In genomic region chrX:25019707-25020390, GRCh38 we compare ENCODE assay signal across 2 cellular contexts.
TF ChIP-seq lines count a peak whose summit lies in the region.

No MANE protein-coding gene starts in this region.

TF ChIP-seq in HEK293, 187 proteins besides CTCF, POLR2A, EP300 and RAD21 (continued from another document and continues in another):
- TF ChIP-seq ZBTB11 (tag by site-specific recombination; conservative IDR thresholded peaks at IDR 0.05; ENCODE audit: low read depth) (0 out of 2 replicates have a peak, but pooled peaks have one; percentile 9), ZNF10 (tag by site-specific recombination; IDR thresholded peaks at IDR 0.05) (no peak), ZNF747 (tag by site-specific recombination; IDR thresholded peaks at IDR 0.05) (no peak), PATZ1 (tag by site-specific recombination; IDR thresholded peaks at IDR 0.05) (peak; percentile 13; the same call in 1 of the 2 replicates), ZNF394 (tag by site-specific recombination; IDR thresholded peaks at IDR 0.05; ENCODE audit: borderline replicate concordance) (no peak), ZNF580 (tag by site-specific recombination; IDR thresholded peaks at IDR 0.05) (no peak), ZNF610 (tag by site-specific recombination; IDR thresholded peaks at IDR 0.05; ENCODE audit: borderline replicate concordance) (no peak), ZFP3 (tag by site-specific recombination; IDR thresholded peaks at IDR 0.05; ENCODE audit: low read depth) (no peak), ZNF37A (tag by site-specific recombination; IDR thresholded peaks at IDR 0.05) (no peak), ZNF791 (tag by site-specific recombination; IDR thresholded peaks at IDR 0.05) (no peak), ZNF629 (tag by site-specific recombination; IDR thresholded peaks at IDR 0.05) (no peak), ZNF140 (tag by site-specific recombination; IDR thresholded peaks at IDR 0.05) (no peak), ZSCAN16 (tag by site-specific recombination; IDR thresholded peaks at IDR 0.05) (no peak), SP7 (tag by site-specific recombination; IDR thresholded peaks at IDR 0.05) (0 out of 2 replicates have a peak, but pooled peaks have one; percentile 43), ZNF2 (tag by site-specific recombination; IDR thresholded peaks at IDR 0.05) (no peak), ZFP37 (tag by site-specific recombination; IDR thresholded peaks at IDR 0.05) (no peak), ZNF677 (tag by site-specific recombination; IDR thresholded peaks at IDR 0.05) (no peak), ZNF624 (tag by site-specific recombination; IDR thresholded peaks at IDR 0.05) (no peak), ZBTB17 (tag by site-specific recombination; IDR thresholded peaks at IDR 0.05) (peak; percentile 17; the same call in 1 of the 2 replicates), ZNF701 (tag by site-specific recombination; IDR thresholded peaks at IDR 0.05) (no peak), ZNF214 (tag by site-specific recombination; IDR thresholded peaks at IDR 0.05; ENCODE audit: borderline replicate concordance) (no peak), ZNF704 (tag by site-specific recombination; IDR thresholded peaks at IDR 0.05) (no peak), ZNF341 (tag by site-specific recombination; IDR thresholded peaks at IDR 0.05; ENCODE audit: low read depth) (peak; percentile 65), ZNF792 (tag by site-specific recombination; IDR thresholded peaks at IDR 0.05) (no peak), EGR2 (tag by site-specific recombination; IDR thresholded peaks at IDR 0.05; ENCODE audit: low read depth) (no peak), WT1 (tag by site-specific recombination; IDR thresholded peaks at IDR 0.05) (no peak), ZNF837 (tag by site-specific recombination; IDR thresholded peaks at IDR 0.05) (no peak), ZNF426 (tag by site-specific recombination; IDR thresholded peaks at IDR 0.05) (no peak), ZNF626 (tag by site-specific recombination; IDR thresholded peaks at IDR 0.05) (no peak)
- TF ChIP-seq, protein P1, sequence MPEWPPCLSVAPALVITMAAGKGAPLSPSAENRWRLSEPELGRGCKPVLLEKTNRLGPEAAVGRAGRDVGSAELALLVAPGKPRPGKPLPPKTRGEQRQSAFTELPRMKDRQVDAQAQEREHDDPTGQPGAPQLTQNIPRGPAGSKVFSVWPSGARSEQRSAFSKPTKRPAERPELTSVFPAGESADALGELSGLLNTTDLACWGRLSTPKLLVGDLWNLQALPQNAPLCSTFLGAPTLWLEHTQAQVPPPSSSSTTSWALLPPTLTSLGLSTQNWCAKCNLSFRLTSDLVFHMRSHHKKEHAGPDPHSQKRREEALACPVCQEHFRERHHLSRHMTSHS (tag by site-specific recombination; IDR thresholded peaks at IDR 0.05) = no peak

TF ChIP-seq in SK-N-SH, 30 proteins besides CTCF, POLR2A, EP300 and RAD21 (continued from another document):
- TF ChIP-seq PBX3 (IDR thresholded peaks at IDR 0.05) = no peak
- no peak for TF ChIP-seq RXRA (IDR thresholded peaks at IDR 0.05; ENCODE audit: borderline replicate concordance, low read depth)
- TF ChIP-seq SIN3A (IDR thresholded peaks at IDR 0.05; ENCODE audit: borderline replicate concordance, low read depth, low read length) = no peak
- no peak for TF ChIP-seq GATA2 (CRISPR knock-in tag; IDR thresholded peaks at IDR 0.05)
- no peak for TF ChIP-seq FOXM1 (IDR thresholded peaks at IDR 0.05; ENCODE audit: low read depth)
- TF ChIP-seq YY1 (IDR thresholded peaks at IDR 0.05; ENCODE audit: low read depth) = no peak
- no peak for TF ChIP-seq FOSL2 (IDR thresholded peaks at IDR 0.05; ENCODE audit: borderline replicate concordance, low read depth)
- no peak for TF ChIP-seq TEAD4 (IDR thresholded peaks at IDR 0.05; ENCODE audit: borderline replicate concordance, insufficient read depth)
- TF ChIP-seq NRF1 (IDR thresholded peaks at IDR 0.05; ENCODE audit: low read depth, low read length) = no peak
- TF ChIP-seq JUND (IDR thresholded peaks at IDR 0.05) = no peak
- TF ChIP-seq IRF3 (IDR thresholded peaks at IDR 0.05; ENCODE audit: low read depth, low read length) = no peak
- no peak for TF ChIP-seq RCOR1 (IDR thresholded peaks at IDR 0.05; ENCODE audit: low read length)
- no peak for TF ChIP-seq MXI1 (IDR thresholded peaks at IDR 0.05; ENCODE audit: low read depth, low read length)
- TF ChIP-seq TAF1 (IDR thresholded peaks at IDR 0.05; ENCODE audit: borderline replicate concordance, low read depth, low read length) = no peak
- TF ChIP-seq MEF2A (IDR thresholded peaks at IDR 0.05; ENCODE audit: borderline replicate concordance, low read depth) = no peak
